25 cellular contexts compared by ENCODE assay signal in the genomic region with DNA sequence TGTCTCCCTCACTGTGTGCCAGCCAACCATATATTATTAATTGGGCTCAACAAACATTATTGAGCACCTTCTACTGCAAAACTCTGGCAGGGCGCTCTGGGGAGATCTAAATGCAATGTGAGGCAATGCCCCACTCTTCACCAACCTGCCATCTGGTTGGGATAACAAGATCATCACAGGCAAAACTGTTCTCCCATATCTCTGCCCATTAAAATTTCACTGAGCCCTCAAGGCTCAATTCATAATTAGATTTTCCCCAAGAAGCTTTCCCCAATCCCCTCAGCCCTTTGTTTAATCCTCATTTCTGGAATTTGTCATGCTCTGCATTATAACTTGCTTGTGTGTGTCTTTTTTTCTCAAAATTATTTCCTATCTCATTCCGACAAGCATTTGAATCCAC.
"Had no signal": no experiment of that assay in that cellular context is flagged by ENCODE, and none has a peak within 500 bp of the region (broad histone marks: within the 10 kb centered on the region; RNA-seq: fewer than 3 reads in every experiment).

No MANE protein-coding gene starts in this region.

- H3K9me3 Mint-ChIP-seq: natural killer cell treated with Interleukin-12 subunit alpha and Interleukin-12 subunit beta and Interleukin-15 and Interleukin-18, amount 100 ng/mL, for 72 hours; stimulated activated memory B cell treated with anti-CD40 and anti-IgM and Interleukin-4, amounts not matched to agents 10 μg/mL and 1 μg/mL and 100 μg/mL, for 72 hours; stimulated activated naive CD8-positive, alpha-beta T cell treated with anti-CD3 and anti-CD28 coated beads, Interleukin-15, amount 100 ng/mL, for 72 hours had no signal

- H3K4me1 ChIP-seq: left lung, right lobe of liver, vagina had no signal

- H3K79me2 ChIP-seq: hepatocyte had no signal

- H3K27ac Mint-ChIP-seq: naive thymus-derived CD4-positive, alpha-beta T cell; natural killer cell treated with Interleukin-12 subunit alpha and Interleukin-12 subunit beta and Interleukin-15 and Interleukin-18, amount 100 ng/mL, for 72 hours; progenitor cell of endocrine pancreas; stimulated activated memory B cell treated with anti-CD40 and anti-IgM and Interleukin-4, amounts not matched to agents 10 μg/mL and 1 μg/mL and 100 μg/mL, for 72 hours; stimulated activated naive CD8-positive, alpha-beta T cell treated with anti-CD3 and anti-CD28 coated beads, Interleukin-15, amount 100 ng/mL, for 72 hours; type B pancreatic cell had no signal

- H3K4me3 Mint-ChIP-seq: naive thymus-derived CD4-positive, alpha-beta T cell; natural killer cell treated with Interleukin-12 subunit alpha and Interleukin-12 subunit beta and Interleukin-15 and Interleukin-18, amount 100 ng/mL, for 72 hours; stimulated activated memory B cell treated with anti-CD40 and anti-IgM and Interleukin-4, amounts not matched to agents 10 μg/mL and 1 μg/mL and 100 μg/mL, for 72 hours; stimulated activated naive CD8-positive, alpha-beta T cell treated with anti-CD3 and anti-CD28 coated beads, Interleukin-15, amount 100 ng/mL, for 72 hours; type B pancreatic cell had no signal

- H3K36me3 ChIP-seq: left lung, ovary, right atrium auricular region, right lobe of liver, tibial nerve, vagina had no signal

- H3K27ac ChIP-seq: hepatocyte, left lung, ovary, right atrium auricular region, right lobe of liver, tibial nerve, vagina had no signal

- H3K9me3 ChIP-seq: left lung, mucosa of descending colon, ovary, right atrium auricular region, right lobe of liver, tibial nerve, vagina had no signal

- H3K4me2 ChIP-seq: hepatocyte, smooth muscle cell had no signal

- H3K4me1 Mint-ChIP-seq: stimulated activated memory B cell treated with anti-CD40 and anti-IgM and Interleukin-4, amounts not matched to agents 10 μg/mL and 1 μg/mL and 100 μg/mL, for 72 hours; stimulated activated naive CD8-positive, alpha-beta T cell treated with anti-CD3 and anti-CD28 coated beads, Interleukin-15, amount 100 ng/mL, for 72 hours had no signal

- DNase-seq: kidney glomerular epithelial cell; left colon; left lung; midbrain; mucosa of descending colon; naive thymus-derived CD4-positive, alpha-beta T cell; ovary; right lobe of liver; stimulated activated CD4-positive, alpha-beta T cell treated with anti-CD3 and anti-CD28 coated beads, Interleukin-1b, Interleukin-23, amount 100 ng/mL, for 48 hours; stimulated activated CD4-positive, alpha-beta T cell treated with anti-CD3 and anti-CD28 coated beads, Interleukin-2, amount 100 ng/mL, for 48 hours; stimulated activated CD4-positive, alpha-beta T cell treated with anti-CD3 and anti-CD28 coated beads, Interleukin-4, amount 100 ng/mL, for 4 hours; stimulated activated CD8-positive, alpha-beta memory T cell treated with anti-CD3 and anti-CD28 coated beads, Interleukin-4, amount 100 ng/mL, for 48 hours; stimulated activated naive CD4-positive, alpha-beta T cell treated with Interleukin-2 at 50 U/mL for 16 hours; stimulated activated naive CD8-positive, alpha-beta T cell treated with anti-CD3 and anti-CD28 coated beads, Interleukin-15, amount 100 ng/mL, for 72 hours; substantia nigra had no signal

- H3K27me3 ChIP-seq: hepatocyte, left lung, ovary, right atrium auricular region, right lobe of liver, tibial nerve, vagina had no signal

- H2AFZ ChIP-seq: hepatocyte had no signal

- H3K27me3 Mint-ChIP-seq: natural killer cell treated with Interleukin-12 subunit alpha and Interleukin-12 subunit beta and Interleukin-15 and Interleukin-18, amount 100 ng/mL, for 72 hours; progenitor cell of endocrine pancreas; stimulated activated naive CD8-positive, alpha-beta T cell treated with anti-CD3 and anti-CD28 coated beads, Interleukin-15, amount 100 ng/mL, for 72 hours; type B pancreatic cell had no signal

- H3K4me3 ChIP-seq: hepatocyte, left lung, lung, mucosa of descending colon, ovary, right atrium auricular region, right lobe of liver, smooth muscle cell, tibial nerve, vagina had no signal

- H3K36me3 Mint-ChIP-seq: naive thymus-derived CD4-positive, alpha-beta T cell; natural killer cell treated with Interleukin-12 subunit alpha and Interleukin-12 subunit beta and Interleukin-15 and Interleukin-18, amount 100 ng/mL, for 72 hours; stimulated activated memory B cell treated with anti-CD40 and anti-IgM and Interleukin-4, amounts not matched to agents 10 μg/mL and 1 μg/mL and 100 μg/mL, for 72 hours had no signal
